Comparison of ENCODE assay signal across 12 cellular contexts in genomic region chr6:104896914-104897313, GRCh38. TPM values are rescaled to one million over a fixed set of nuclear protein-coding genes. Genes with fewer than 3 reads are reported as not detected.
DNase-seq lines count a peak whose midpoint lies in the region; ATAC-seq, FAIRE-seq and TF ChIP-seq lines count a peak whose summit lies in the region.
"Had no signal": no experiment of that assay in that cellular context is flagged by ENCODE, and none has a peak within 500 bp of the region (broad histone marks: within the 10 kb centered on the region; RNA-seq: fewer than 3 reads in every experiment).

No MANE protein-coding gene starts in this region.

- H3K9me3 ChIP-seq in kidney (ENCODE audit: control insufficient read depth in 1 of 2, low read length in 2 of 2) = no peaks in the 10 kb centered on the region
- H3K9me3 ChIP-seq: uterus had no signal

- FAIRE-seq in TTC549 (lab: Jason Lieb, UNC) = peak; percentile 22
- peak; percentile 23 for FAIRE-seq in kidney (lab: Jason Lieb, UNC)

- no peak for TF ChIP-seq CTCF in kidney (IDR thresholded peaks at IDR 0.05; ENCODE audit: borderline replicate concordance, extremely low read depth, insufficient read depth)

- DNase-seq in NCI-H146 treated with DMSO at 0.1 percent for 48 hours (lab: John Stamatoyannopoulos, UW; ENCODE audit: unreplicated experiment) (peak; percentile 10), NCI-H146 (lab: John Stamatoyannopoulos, UW) (no peak), HCEC 1CT (peak; percentile 19), kidney (no peak), iPS-NIHi11 (ENCODE audit: low spot score) (no peak), A172 (ENCODE audit: low spot score) (no peak)
- DNase-seq: activated CD4-positive, alpha-beta T cell treated with anti-CD3 and anti-CD28 coated beads, Interleukin-2, amount 50 U/mL, for 1 hour; NCI-H1930; uterus had no signal

- H3K4me1 ChIP-seq in kidney (ENCODE audit: control insufficient read depth in 1 of 2, insufficient read depth in 1 of 2, low read depth in 1 of 2, low read length in 2 of 2) = no peaks in the 10 kb centered on the region
- H3K4me1 ChIP-seq: uterus had no signal

- no peak overlapping the region for H3K4me3 ChIP-seq in kidney (ENCODE audit: low read length in 2 of 2)
- H3K4me3 ChIP-seq: skin epidermis, uterus had no signal

- no peak overlapping the region for H3K27ac ChIP-seq in kidney (ENCODE audit: low read depth in 2 of 2, low read length in 2 of 2)
- H3K27ac ChIP-seq: skin epidermis, uterus had no signal

- intact Hi-C loops in kidney (cut with DNase I) = no loop called here

- no peak overlapping the region for H3K9ac ChIP-seq in kidney (ENCODE audit: low read length in 2 of 2)

- ATAC-seq in HG02623 (IDR thresholded peaks at IDR 0.05; ENCODE audit: unreplicated experiment) = no peak

- no peaks in the 10 kb centered on the region for H3K36me3 ChIP-seq in kidney (ENCODE audit: control insufficient read depth in 1 of 2, insufficient read depth in 2 of 2, low read length in 2 of 2)
- H3K36me3 ChIP-seq: uterus had no signal

RNA-seq across cellular contexts. Expression of gene HACE1, which starts 37.2 kb away (rescaled TPM):
- 12.3 TPM for total RNA-seq in kidney
- 6.2 TPM for polyA plus RNA-seq in kidney (ENCODE audit: insufficient read depth, low read depth, low replicate concordance)
- total RNA-seq in A172 (2014; rRNA removed; shearing (Covaris generic)) = 8.8 and 9.9 TPM in 2 replicates

RNA-seq across cellular contexts. Expression of gene LIN28B, which starts 60.0 kb away (rescaled TPM):
- total RNA-seq in kidney = not detected
- not detected for polyA plus RNA-seq in kidney (ENCODE audit: insufficient read depth, low read depth, low replicate concordance)
- not detected in 2 replicates for total RNA-seq in A172 (2014; rRNA removed; shearing (Covaris generic))

Comparison
In these comparisons a context has a peak if more than half of its experiments do, and no peak if none do; other contexts are left out.
1. DNase-seq: peak in NCI-H146 treated with DMSO at 0.1 percent for 48 hours (single experiment) and HCEC 1CT (single experiment); none in NCI-H146 (single experiment), kidney (single experiment), iPS-NIHi11 (single experiment) and A172 (single experiment).